In the genomic region with DNA sequence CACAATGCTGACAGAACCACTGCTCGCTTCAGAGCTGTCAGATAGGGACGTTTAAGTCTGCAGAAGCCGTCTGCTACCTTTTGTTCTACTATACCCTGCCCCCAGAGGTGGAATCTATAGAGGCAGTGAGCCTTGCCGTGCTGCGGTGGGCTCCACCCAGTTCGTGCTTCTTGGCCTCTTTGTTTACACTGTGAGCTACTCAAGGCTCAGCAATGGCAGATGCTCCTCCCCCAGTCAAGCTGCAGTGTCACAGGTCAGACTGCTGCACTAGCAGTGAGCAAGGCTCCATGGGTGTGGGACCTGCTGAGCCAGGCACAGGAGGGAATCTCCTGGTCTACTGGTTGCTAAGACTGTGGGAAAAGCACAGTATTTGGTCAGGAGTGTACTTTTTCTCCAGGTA, we compare ENCODE assay signal across 1 cellular context.
TF ChIP-seq lines count a peak whose summit lies in the region.

No MANE protein-coding gene starts in this region.

TF ChIP-seq in HepG2, 621 proteins besides CTCF, POLR2A, EP300 and RAD21 (continued from another document and continues in another):
- TF ChIP-seq, protein P1, sequence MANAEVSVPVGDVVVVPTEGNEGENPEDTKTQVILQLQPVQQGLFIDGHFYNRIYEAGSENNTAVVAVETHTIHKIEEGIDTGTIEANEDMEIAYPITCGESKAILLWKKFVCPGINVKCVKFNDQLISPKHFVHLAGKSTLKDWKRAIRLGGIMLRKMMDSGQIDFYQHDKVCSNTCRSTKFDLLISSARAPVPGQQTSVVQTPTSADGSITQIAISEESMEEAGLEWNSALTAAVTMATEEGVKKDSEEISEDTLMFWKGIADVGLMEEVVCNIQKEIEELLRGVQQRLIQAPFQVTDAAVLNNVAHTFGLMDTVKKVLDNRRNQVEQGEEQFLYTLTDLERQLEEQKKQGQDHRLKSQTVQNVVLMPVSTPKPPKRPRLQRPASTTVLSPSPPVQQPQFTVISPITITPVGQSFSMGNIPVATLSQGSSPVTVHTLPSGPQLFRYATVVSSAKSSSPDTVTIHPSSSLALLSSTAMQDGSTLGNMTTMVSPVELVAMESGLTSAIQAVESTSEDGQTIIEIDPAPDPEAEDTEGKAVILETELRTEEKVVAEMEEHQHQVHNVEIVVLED (CRISPR knock-in tag; IDR thresholded peaks at IDR 0.05; ENCODE audit: borderline replicate concordance) = peak; percentile 31; the same call in 1 of the 2 replicates
- no peak for TF ChIP-seq FOSL1 (CRISPR knock-in tag; IDR thresholded peaks at IDR 0.05; ENCODE audit: borderline replicate concordance)
- TF ChIP-seq, protein P2, sequence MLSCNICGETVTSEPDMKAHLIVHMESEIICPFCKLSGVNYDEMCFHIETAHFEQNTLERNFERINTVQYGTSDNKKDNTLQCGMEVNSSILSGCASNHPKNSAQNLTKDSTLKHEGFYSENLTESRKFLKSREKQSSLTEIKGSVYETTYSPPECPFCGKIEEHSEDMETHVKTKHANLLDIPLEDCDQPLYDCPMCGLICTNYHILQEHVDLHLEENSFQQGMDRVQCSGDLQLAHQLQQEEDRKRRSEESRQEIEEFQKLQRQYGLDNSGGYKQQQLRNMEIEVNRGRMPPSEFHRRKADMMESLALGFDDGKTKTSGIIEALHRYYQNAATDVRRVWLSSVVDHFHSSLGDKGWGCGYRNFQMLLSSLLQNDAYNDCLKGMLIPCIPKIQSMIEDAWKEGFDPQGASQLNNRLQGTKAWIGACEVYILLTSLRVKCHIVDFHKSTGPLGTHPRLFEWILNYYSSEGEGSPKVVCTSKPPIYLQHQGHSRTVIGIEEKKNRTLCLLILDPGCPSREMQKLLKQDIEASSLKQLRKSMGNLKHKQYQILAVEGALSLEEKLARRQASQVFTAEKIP (CRISPR knock-in tag; IDR thresholded peaks at IDR 0.05; ENCODE audit: borderline replicate concordance) = 0 out of 2 replicates have a peak, but pooled peaks have one; percentile 22
- TF ChIP-seq, protein P3, sequence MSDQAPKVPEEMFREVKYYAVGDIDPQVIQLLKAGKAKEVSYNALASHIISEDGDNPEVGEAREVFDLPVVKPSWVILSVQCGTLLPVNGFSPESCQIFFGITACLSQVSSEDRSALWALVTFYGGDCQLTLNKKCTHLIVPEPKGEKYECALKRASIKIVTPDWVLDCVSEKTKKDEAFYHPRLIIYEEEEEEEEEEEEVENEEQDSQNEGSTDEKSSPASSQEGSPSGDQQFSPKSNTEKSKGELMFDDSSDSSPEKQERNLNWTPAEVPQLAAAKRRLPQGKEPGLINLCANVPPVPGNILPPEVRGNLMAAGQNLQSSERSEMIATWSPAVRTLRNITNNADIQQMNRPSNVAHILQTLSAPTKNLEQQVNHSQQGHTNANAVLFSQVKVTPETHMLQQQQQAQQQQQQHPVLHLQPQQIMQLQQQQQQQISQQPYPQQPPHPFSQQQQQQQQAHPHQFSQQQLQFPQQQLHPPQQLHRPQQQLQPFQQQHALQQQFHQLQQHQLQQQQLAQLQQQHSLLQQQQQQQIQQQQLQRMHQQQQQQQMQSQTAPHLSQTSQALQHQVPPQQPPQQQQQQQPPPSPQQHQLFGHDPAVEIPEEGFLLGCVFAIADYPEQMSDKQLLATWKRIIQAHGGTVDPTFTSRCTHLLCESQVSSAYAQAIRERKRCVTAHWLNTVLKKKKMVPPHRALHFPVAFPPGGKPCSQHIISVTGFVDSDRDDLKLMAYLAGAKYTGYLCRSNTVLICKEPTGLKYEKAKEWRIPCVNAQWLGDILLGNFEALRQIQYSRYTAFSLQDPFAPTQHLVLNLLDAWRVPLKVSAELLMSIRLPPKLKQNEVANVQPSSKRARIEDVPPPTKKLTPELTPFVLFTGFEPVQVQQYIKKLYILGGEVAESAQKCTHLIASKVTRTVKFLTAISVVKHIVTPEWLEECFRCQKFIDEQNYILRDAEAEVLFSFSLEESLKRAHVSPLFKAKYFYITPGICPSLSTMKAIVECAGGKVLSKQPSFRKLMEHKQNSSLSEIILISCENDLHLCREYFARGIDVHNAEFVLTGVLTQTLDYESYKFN (CRISPR knock-in tag; conservative IDR thresholded peaks at IDR 0.05) = peak; percentile 89
- 0 out of 2 replicates have a peak, but pooled peaks have one; percentile 39 for TF ChIP-seq AKAP8 (CRISPR knock-in tag; IDR thresholded peaks at IDR 0.05)
- TF ChIP-seq, protein P4, sequence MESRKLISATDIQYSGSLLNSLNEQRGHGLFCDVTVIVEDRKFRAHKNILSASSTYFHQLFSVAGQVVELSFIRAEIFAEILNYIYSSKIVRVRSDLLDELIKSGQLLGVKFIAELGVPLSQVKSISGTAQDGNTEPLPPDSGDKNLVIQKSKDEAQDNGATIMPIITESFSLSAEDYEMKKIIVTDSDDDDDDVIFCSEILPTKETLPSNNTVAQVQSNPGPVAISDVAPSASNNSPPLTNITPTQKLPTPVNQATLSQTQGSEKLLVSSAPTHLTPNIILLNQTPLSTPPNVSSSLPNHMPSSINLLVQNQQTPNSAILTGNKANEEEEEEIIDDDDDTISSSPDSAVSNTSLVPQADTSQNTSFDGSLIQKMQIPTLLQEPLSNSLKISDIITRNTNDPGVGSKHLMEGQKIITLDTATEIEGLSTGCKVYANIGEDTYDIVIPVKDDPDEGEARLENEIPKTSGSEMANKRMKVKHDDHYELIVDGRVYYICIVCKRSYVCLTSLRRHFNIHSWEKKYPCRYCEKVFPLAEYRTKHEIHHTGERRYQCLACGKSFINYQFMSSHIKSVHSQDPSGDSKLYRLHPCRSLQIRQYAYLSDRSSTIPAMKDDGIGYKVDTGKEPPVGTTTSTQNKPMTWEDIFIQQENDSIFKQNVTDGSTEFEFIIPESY (CRISPR knock-in tag; IDR thresholded peaks at IDR 0.05) = peak; percentile 17; the same call in 1 of the 2 replicates
- TF ChIP-seq, protein P5, sequence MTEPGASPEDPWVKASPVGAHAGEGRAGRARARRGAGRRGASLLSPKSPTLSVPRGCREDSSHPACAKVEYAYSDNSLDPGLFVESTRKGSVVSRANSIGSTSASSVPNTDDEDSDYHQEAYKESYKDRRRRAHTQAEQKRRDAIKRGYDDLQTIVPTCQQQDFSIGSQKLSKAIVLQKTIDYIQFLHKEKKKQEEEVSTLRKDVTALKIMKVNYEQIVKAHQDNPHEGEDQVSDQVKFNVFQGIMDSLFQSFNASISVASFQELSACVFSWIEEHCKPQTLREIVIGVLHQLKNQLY (CRISPR knock-in tag; IDR thresholded peaks at IDR 0.05) = 0 out of 2 replicates have a peak, but pooled peaks have one; percentile 45
- peak; percentile 18; the same call in 1 of the 3 replicates for TF ChIP-seq MXI1 (IDR thresholded peaks at IDR 0.05; ENCODE audit: borderline replicate concordance, low read depth, low read length)
- TF ChIP-seq FOXP1 (IDR thresholded peaks at IDR 0.05) = no peak
- TF ChIP-seq FOXP1 (CRISPR knock-in tag; IDR thresholded peaks at IDR 0.05) = peak; percentile 76
- TF ChIP-seq FOXK2 (IDR thresholded peaks at IDR 0.05) = 0 out of 2 replicates have a peak, but pooled peaks have one; percentile 7
- TF ChIP-seq HDAC1 (CRISPR knock-in tag; IDR thresholded peaks at IDR 0.05) = peak; percentile 95
- TF ChIP-seq, protein P6, sequence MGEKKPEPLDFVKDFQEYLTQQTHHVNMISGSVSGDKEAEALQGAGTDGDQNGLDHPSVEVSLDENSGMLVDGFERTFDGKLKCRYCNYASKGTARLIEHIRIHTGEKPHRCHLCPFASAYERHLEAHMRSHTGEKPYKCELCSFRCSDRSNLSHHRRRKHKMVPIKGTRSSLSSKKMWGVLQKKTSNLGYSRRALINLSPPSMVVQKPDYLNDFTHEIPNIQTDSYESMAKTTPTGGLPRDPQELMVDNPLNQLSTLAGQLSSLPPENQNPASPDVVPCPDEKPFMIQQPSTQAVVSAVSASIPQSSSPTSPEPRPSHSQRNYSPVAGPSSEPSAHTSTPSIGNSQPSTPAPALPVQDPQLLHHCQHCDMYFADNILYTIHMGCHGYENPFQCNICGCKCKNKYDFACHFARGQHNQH (CRISPR knock-in tag; IDR thresholded peaks at IDR 0.05) = peak; percentile 59; the same call in 1 of the 2 replicates
- TF ChIP-seq NBN (conservative IDR thresholded peaks at IDR 0.05) = no peak
- no peak for TF ChIP-seq ZNF547 (CRISPR knock-in tag; IDR thresholded peaks at IDR 0.05)
- peak; percentile 81 for TF ChIP-seq MED1 (CRISPR knock-in tag; IDR thresholded peaks at IDR 0.05)
- no peak for TF ChIP-seq ZNF570 (CRISPR knock-in tag; IDR thresholded peaks at IDR 0.05; ENCODE audit: borderline replicate concordance)
- TF ChIP-seq, protein P7, sequence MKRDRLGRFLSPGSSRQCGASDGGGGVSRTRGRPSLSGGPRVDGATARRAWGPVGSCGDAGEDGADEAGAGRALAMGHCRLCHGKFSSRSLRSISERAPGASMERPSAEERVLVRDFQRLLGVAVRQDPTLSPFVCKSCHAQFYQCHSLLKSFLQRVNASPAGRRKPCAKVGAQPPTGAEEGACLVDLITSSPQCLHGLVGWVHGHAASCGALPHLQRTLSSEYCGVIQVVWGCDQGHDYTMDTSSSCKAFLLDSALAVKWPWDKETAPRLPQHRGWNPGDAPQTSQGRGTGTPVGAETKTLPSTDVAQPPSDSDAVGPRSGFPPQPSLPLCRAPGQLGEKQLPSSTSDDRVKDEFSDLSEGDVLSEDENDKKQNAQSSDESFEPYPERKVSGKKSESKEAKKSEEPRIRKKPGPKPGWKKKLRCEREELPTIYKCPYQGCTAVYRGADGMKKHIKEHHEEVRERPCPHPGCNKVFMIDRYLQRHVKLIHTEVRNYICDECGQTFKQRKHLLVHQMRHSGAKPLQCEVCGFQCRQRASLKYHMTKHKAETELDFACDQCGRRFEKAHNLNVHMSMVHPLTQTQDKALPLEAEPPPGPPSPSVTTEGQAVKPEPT (CRISPR knock-in tag; IDR thresholded peaks at IDR 0.05; ENCODE audit: low read depth) = no peak
- no peak for TF ChIP-seq RELA (CRISPR knock-in tag; IDR thresholded peaks at IDR 0.05)
- TF ChIP-seq DMAP1 (CRISPR knock-in tag; IDR thresholded peaks at IDR 0.05) = no peak; the same call in 1 of the 2 replicates
- peak; percentile 88 for TF ChIP-seq GATAD2A (CRISPR knock-in tag; IDR thresholded peaks at IDR 0.05)
- TF ChIP-seq PITX1 (CRISPR knock-in tag; IDR thresholded peaks at IDR 0.05) = peak; percentile 94
- TF ChIP-seq, protein P8, sequence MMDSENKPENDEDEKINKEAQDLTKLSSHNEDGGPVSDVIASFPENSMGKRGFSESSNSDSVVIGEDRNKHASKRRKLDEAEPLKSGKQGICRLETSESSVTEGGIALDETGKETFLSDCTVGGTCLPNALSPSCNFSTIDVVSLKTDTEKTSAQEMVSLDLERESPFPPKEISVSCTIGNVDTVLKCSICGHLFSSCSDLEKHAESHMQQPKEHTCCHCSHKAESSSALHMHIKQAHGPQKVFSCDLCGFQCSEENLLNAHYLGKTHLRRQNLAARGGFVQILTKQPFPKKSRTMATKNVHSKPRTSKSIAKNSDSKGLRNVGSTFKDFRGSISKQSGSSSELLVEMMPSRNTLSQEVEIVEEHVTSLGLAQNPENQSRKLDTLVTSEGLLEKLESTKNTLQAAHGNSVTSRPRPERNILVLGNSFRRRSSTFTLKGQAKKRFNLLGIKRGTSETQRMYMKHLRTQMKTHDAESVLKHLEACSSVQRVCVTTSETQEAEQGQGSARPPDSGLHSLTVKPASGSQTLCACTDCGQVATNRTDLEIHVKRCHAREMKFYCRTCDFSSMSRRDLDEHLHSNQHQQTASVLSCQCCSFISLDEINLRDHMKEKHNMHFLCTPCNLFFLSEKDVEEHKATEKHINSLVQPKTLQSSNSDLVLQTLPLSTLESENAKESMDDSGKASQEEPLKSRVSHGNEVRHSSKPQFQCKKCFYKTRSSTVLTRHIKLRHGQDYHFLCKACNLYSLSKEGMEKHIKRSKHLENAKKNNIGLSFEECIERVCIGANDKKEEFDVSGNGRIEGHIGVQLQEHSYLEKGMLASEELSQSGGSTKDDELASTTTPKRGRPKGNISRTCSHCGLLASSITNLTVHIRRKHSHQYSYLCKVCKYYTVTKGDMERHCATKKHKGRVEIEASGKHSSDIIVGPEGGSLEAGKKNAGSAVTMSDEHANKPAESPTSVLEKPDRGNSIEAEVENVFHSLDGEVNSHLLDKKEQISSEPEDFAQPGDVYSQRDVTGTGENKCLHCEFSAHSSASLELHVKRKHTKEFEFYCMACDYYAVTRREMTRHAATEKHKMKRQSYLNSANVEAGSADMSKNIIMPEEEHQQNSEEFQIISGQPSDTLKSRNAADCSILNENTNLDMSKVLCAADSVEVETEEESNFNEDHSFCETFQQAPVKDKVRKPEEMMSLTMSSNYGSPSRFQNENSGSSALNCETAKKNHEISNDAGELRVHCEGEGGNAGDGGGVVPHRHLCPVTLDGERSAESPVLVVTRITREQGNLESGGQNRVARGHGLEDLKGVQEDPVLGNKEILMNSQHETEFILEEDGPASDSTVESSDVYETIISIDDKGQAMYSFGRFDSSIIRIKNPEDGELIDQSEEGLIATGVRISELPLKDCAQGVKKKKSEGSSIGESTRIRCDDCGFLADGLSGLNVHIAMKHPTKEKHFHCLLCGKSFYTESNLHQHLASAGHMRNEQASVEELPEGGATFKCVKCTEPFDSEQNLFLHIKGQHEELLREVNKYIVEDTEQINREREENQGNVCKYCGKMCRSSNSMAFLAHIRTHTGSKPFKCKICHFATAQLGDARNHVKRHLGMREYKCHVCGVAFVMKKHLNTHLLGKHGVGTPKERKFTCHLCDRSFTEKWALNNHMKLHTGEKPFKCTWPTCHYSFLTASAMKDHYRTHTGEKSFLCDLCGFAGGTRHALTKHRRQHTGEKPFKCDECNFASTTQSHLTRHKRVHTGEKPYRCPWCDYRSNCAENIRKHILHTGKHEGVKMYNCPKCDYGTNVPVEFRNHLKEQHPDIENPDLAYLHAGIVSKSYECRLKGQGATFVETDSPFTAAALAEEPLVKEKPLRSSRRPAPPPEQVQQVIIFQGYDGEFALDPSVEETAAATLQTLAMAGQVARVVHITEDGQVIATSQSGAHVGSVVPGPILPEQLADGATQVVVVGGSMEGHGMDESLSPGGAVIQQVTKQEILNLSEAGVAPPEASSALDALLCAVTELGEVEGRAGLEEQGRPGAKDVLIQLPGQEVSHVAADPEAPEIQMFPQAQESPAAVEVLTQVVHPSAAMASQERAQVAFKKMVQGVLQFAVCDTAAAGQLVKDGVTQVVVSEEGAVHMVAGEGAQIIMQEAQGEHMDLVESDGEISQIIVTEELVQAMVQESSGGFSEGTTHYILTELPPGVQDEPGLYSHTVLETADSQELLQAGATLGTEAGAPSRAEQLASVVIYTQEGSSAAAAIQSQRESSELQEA (CRISPR knock-in tag; IDR thresholded peaks at IDR 0.05; ENCODE audit: not compliant biosample characterization) = no peak
- TF ChIP-seq BRD4 (CRISPR knock-in tag; IDR thresholded peaks at IDR 0.05) = no peak
- TF ChIP-seq NR2F1 (CRISPR knock-in tag; IDR thresholded peaks at IDR 0.05) = peak; percentile 94 to 96
- no peak for TF ChIP-seq POLR2AphosphoS2 (IDR thresholded peaks at IDR 0.05; ENCODE audit: low read depth, low read length)
- no peak for TF ChIP-seq FOXC1 (CRISPR knock-in tag; IDR thresholded peaks at IDR 0.05; ENCODE audit: borderline replicate concordance)
- TF ChIP-seq ZKSCAN8 (CRISPR knock-in tag; IDR thresholded peaks at IDR 0.05; ENCODE audit: borderline replicate concordance) = no peak
